Comparison of ENCODE assay signal across 9 cellular contexts in the genomic region with DNA sequence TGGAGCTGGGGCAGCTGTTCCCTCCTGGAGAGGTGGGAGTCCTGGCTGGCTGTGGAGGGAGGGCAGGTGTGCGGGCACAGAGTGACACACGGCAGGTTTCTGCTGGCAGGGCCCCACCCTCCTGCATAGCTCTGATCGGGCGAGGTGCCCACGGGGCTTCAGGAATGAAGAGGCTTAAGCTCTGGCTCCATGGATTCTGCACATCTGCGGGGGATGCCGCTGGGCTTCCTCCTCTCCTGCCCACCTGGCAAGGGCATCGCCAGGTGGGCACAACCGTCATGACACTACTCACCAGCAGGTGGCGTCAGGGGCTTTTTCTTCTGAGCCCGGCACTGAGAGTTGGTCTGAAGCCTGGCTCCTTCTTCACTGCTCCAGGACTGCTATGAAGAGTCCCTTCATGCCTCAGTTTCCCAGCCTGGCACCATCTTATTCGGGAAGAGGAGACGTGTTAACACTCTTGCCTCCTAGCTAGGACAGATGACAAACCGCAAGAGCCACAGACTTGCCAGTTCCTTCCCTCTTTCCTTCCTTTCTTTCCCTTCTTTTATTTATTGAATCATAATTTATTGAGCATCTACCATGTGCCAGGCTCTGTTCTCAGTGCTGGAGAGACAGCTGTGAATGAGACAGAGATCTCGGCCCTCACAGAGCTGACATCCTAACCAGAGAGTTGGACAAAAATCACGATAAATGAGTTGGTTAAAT. TPM values are rescaled to one million over a fixed set of nuclear protein-coding genes. Genes with fewer than 3 reads are reported as not detected.
A peak's percentile ranks its signal among the peaks of the same experiment; 100 is the strongest.
DNase-seq lines count a peak whose midpoint lies in the region; ATAC-seq and TF ChIP-seq lines count a peak whose summit lies in the region.
"Had no signal": no experiment of that assay in that cellular context is flagged by ENCODE, and none has a peak within 500 bp of the region (broad histone marks: within the 10 kb centered on the region; RNA-seq: fewer than 3 reads in every experiment).

No MANE protein-coding gene starts in this region.

- no peaks in the 10 kb centered on the region for H3K36me3 ChIP-seq in H7 (replicated peaks; ENCODE audit: control insufficient read depth, insufficient read depth, low read length)
- H3K36me3 ChIP-seq in OCI-LY3 (replicated peaks; ENCODE audit: low read depth, low read length) = no peaks in the 10 kb centered on the region
- H3K36me3 ChIP-seq in neuronal stem cell (replicated peaks in 1 of 2; ENCODE audit: control insufficient read depth in 2 of 2, insufficient read depth in 2 of 2, low read length in 2 of 2) = no peaks in the 10 kb centered on the region
- H3K36me3 ChIP-seq in testis (ENCODE audit: low read depth, missing control alignments) = no peaks in the 10 kb centered on the region

- no peak overlapping the region for H3K4ac ChIP-seq in neuronal stem cell (ENCODE audit: low read length)

- TF ChIP-seq POLR2A in erythroblast (IDR thresholded peaks at IDR 0.05; ENCODE audit: low read length) (no peak), testis (IDR thresholded peaks at IDR 0.05) (no peak)

- no peak overlapping the region for H4K8ac ChIP-seq in neuronal stem cell (ENCODE audit: low read depth, low read length)

- H3K27ac ChIP-seq in OCI-LY3 (ENCODE audit: low read length) (no peak overlapping the region), neuronal stem cell (replicated peaks; ENCODE audit: low read length) (no peak overlapping the region), testis (no peak overlapping the region)

- no peak overlapping the region for H2BK5ac ChIP-seq in neuronal stem cell (ENCODE audit: low read length)

- H2AFZ ChIP-seq in OCI-LY3 (ENCODE audit: low read depth, low read length) (peak overlapping the region; percentile 19; the same call in 1 of the 2 replicates), neuronal stem cell (ENCODE audit: low read length) (no peak overlapping the region)

- H3K27me3 ChIP-seq in H7 (ENCODE audit: control insufficient read depth, insufficient read depth, low read length) = no peaks in the 10 kb centered on the region
- H3K27me3 ChIP-seq in OCI-LY3 (ENCODE audit: low read depth, low read length) = no peaks in the 10 kb centered on the region; the same call in 1 of the 2 replicates
- peaks cover 0 to 25% (median 0%) of the 10 kb centered on the region in 3 experiments for H3K27me3 ChIP-seq in neuronal stem cell (ENCODE audit: control insufficient read depth in 3 of 3, insufficient read depth in 3 of 3, low read depth in 1 of 3, low read length in 3 of 3)
- H3K27me3 ChIP-seq in testis = no peaks in the 10 kb centered on the region

- no peak for ATAC-seq in GM19397 (IDR thresholded peaks at IDR 0.05; ENCODE audit: unreplicated experiment)

- H3K79me1 ChIP-seq in neuronal stem cell (ENCODE audit: low read depth, low read length) = no peaks in the 10 kb centered on the region

- no peak overlapping the region for H3K18ac ChIP-seq in neuronal stem cell (ENCODE audit: low read length)

- no peaks in the 10 kb centered on the region for H4K20me1 ChIP-seq in OCI-LY3 (ENCODE audit: insufficient read depth, low read length)

- no peak overlapping the region for H4K91ac ChIP-seq in neuronal stem cell (ENCODE audit: low read depth, low read length, poor library complexity)

- H3K9ac ChIP-seq in OCI-LY3 (ENCODE audit: low read length) = no peak overlapping the region
- H3K9ac ChIP-seq in neuronal stem cell (ENCODE audit: low read depth, low read length, poor library complexity) = no peak overlapping the region

- H3K4me2 ChIP-seq in OCI-LY3 (ENCODE audit: low read length) (no peak overlapping the region), neuronal stem cell (ENCODE audit: insufficient read depth, low read length, poor library complexity, severe bottlenecking) (no peak overlapping the region)

- TF ChIP-seq CTCF in AG10803 (conservative IDR thresholded peaks at IDR 0.05; ENCODE audit: low read length) (peak; percentile 80), OCI-LY3 (IDR thresholded peaks at IDR 0.05; ENCODE audit: low read depth, low read length) (peak; percentile 86), testis (IDR thresholded peaks at IDR 0.05) (peak; percentile 65 to 83 (median 82))

- H2AK5ac ChIP-seq in neuronal stem cell (ENCODE audit: low read depth, low read length) = peak overlapping the region; percentile 43

- intact Hi-C loops in testis (cut with DNase I; ENCODE audit: low total_unique reads) = no loop called here

- no peak overlapping the region for H3K23ac ChIP-seq in neuronal stem cell (ENCODE audit: low read depth, low read length, poor library complexity)

- no peak overlapping the region for H3K14ac ChIP-seq in neuronal stem cell (ENCODE audit: low read length)

- no CpG with 5 or more reads among the region's 16 CpGs for WGBS in neuronal stem cell (ENCODE audit: extremely low coverage in 2 of 2, insufficient read length in 2 of 2, insufficient replicate concordance in 1 of 2), 2 donors
- WGBS in testis, 2 donors = 41 to 45% methylated on average over 6 to 16 of the region's 16 CpGs

- H3K4me1 ChIP-seq in OCI-LY3 (ENCODE audit: low read length) (0 out of 2 replicates have a peak, but pooled peaks cover 3% of the 10 kb centered on the region), neuronal stem cell (ENCODE audit: control insufficient read depth in 2 of 2, insufficient read depth in 1 of 2, low read depth in 1 of 2, low read length in 2 of 2) (no peaks in the 10 kb centered on the region), testis (peaks cover 8% of the 10 kb centered on the region)

- no peak overlapping the region for H3K4me3 ChIP-seq in AG10803 (ENCODE audit: low read length)
- no peak overlapping the region for H3K4me3 ChIP-seq in H7 (ENCODE audit: insufficient read depth, low read depth, low read length)
- no peak overlapping the region for H3K4me3 ChIP-seq in OCI-LY3 (ENCODE audit: low read length)
- H3K4me3 ChIP-seq in neuronal stem cell (ENCODE audit: low read length in 2 of 2) = no peak overlapping the region
- H3K4me3 ChIP-seq in testis = no peak overlapping the region

- no peak overlapping the region for H2BK15ac ChIP-seq in neuronal stem cell (ENCODE audit: low read length)

- H3K9me3 ChIP-seq in OCI-LY3 (ENCODE audit: insufficient read depth, low read length) (no peaks in the 10 kb centered on the region), neuronal stem cell (replicated peaks in 1 of 2; ENCODE audit: control insufficient read depth in 2 of 2, insufficient read depth in 1 of 2, low read depth in 1 of 2, low read length in 2 of 2) (no peaks in the 10 kb centered on the region), testis (no peaks in the 10 kb centered on the region)

- no peaks in the 10 kb centered on the region for H3K79me2 ChIP-seq in OCI-LY3 (ENCODE audit: low read length)

- H2BK12ac ChIP-seq in neuronal stem cell (ENCODE audit: low read length) = no peak overlapping the region

- DNase-seq in AG10803 (ENCODE audit: low read depth) (no peak), H7 (peak; percentile 90), activated T-cell treated with anti-CD3 and anti-CD28 coated beads for 24 hours (ENCODE audit: low read depth) (peak; percentile 68), erythroblast (lab: John Stamatoyannopoulos, UW) (peak; percentile 48 to 75), neuronal stem cell (ENCODE audit: low spot score) (peak; percentile 48), testis (peak; percentile 79)

- H2BK120ac ChIP-seq in neuronal stem cell (ENCODE audit: low read depth, low read length) = no peak overlapping the region

RNA-seq across cellular contexts. Expression of gene PAK4, which starts 15.2 kb away (rescaled TPM):
- 14.0 and 15.6 TPM in 2 replicates for total RNA-seq in H7 (2014; rRNA removed; shearing (Covaris generic))
- 102 TPM for polyA plus RNA-seq in neuronal stem cell (2013, experiment 1 of 2)
- polyA plus RNA-seq in neuronal stem cell (2013, experiment 2 of 2) = 96.5 TPM
- 10 to 100 TPM; 84.3 to 88.3 TPM for total RNA-seq in testis
- polyA plus RNA-seq in testis (ENCODE audit: insufficient read depth, low read depth, low replicate concordance) = 61.0 TPM

RNA-seq across cellular contexts. Expression of gene ACP7, which starts 26.2 kb away (rescaled TPM):
- 0.14 TPM in 1 of 2 replicates, not detected in the other for total RNA-seq in H7 (2014; rRNA removed; shearing (Covaris generic))
- not detected for polyA plus RNA-seq in neuronal stem cell (2013, experiment 1 of 2)
- not detected for polyA plus RNA-seq in neuronal stem cell (2013, experiment 2 of 2)
- not detected for total RNA-seq in testis
- not detected for polyA plus RNA-seq in testis (ENCODE audit: insufficient read depth, low read depth, low replicate concordance)
- total RNA-seq: renal cortical epithelial cell had no signal
